14 cellular contexts compared by ENCODE assay signal in genomic region chr15:92897620-92898019, GRCh38. TPM values are rescaled to one million over a fixed set of nuclear protein-coding genes. Genes with fewer than 3 reads are reported as not detected.
DNase-seq lines count a peak whose midpoint lies in the region; ATAC-seq and TF ChIP-seq lines count a peak whose summit lies in the region.
"Had no signal": no experiment of that assay in that cellular context is flagged by ENCODE, and none has a peak within 500 bp of the region (broad histone marks: within the 10 kb centered on the region; RNA-seq: fewer than 3 reads in every experiment).

No MANE protein-coding gene starts in this region.

- CTCF ChIA-PET in CD4-positive, alpha-beta memory T cell (lab: Charles Lee; ENCODE audit: partially characterized antibody): interaction anchor here (1.0 to 1.6 kb wide), 4 partner anchors 9 to 100 kb away, joined by 3 to 5 read pairs (median 4); no protein-coding TSS in a partner anchor
- CTCF ChIA-PET in RWPE1 (lab: Yijun Ruan, JAX): no interaction called here

- DNase-seq in CD4-positive, alpha-beta memory T cell: no peak
- DNase-seq in HFFc6: no peak
- DNase-seq in activated naive CD8-positive, alpha-beta T cell treated with anti-CD3 and anti-CD28 coated beads, Interleukin-2, amount 10 ng/mL, durations not matched to agents 7 days and 5 days: no peak
- DNase-seq in GM13977 (ENCODE audit: low spot score): no peak
- no peak for DNase-seq in NCI-H524 treated with DMSO at 0.1 percent for 48 hours (lab: John Stamatoyannopoulos, UW)
- DNase-seq in RWPE1 (ENCODE audit: low spot score): no peak
- DNase-seq: activated CD4-positive, alpha-beta T cell treated with anti-CD3 and anti-CD28 coated beads, Interleukin-2, amount 50 U/mL, for 48 hours; activated naive CD4-positive, alpha-beta T cell treated with anti-CD3 and anti-CD28 coated beads, Interleukin-2, amount 10 ng/mL, durations not matched to agents 7 days and 5 days; DMS79; NCI-H1436; retina; testis had no signal

- peak overlapping the region in 5 of 7 donors; percentile 47 to 98 (median 74) for H3K27ac Mint-ChIP-seq in CD4-positive, alpha-beta memory T cell
- H3K27ac Mint-ChIP-seq in HFFc6 (peak overlapping the region; percentile 69), nephron (peak overlapping the region; percentile 15 to 48 (median 24))
- peak overlapping the region; percentile 67 for H3K27ac Mint-ChIP-seq in activated naive CD8-positive, alpha-beta T cell treated with anti-CD3 and anti-CD28 coated beads, Interleukin-2, amount 10 ng/mL, durations not matched to agents 7 days and 5 days

- intact Hi-C loops in CD4-positive, alpha-beta memory T cell (cut with micrococcal nuclease): no loop called here

- no peaks in the 10 kb centered on the region for H3K27me3 Mint-ChIP-seq in CD4-positive, alpha-beta memory T cell
- peaks cover 11% of the 10 kb centered on the region for H3K27me3 Mint-ChIP-seq in HFFc6 (ENCODE audit: insufficient read depth)
- no peaks in the 10 kb centered on the region for H3K27me3 Mint-ChIP-seq in activated naive CD8-positive, alpha-beta T cell treated with anti-CD3 and anti-CD28 coated beads, Interleukin-2, amount 10 ng/mL, durations not matched to agents 7 days and 5 days
- H3K27me3 Mint-ChIP-seq in nephron (ENCODE audit: low read depth): no peaks in the 10 kb centered on the region

- TF ChIP-seq CTCF in HFFc6 (IDR thresholded peaks at IDR 0.05): no peak
- TF ChIP-seq CTCF in nephron (IDR thresholded peaks at IDR 0.05; ENCODE audit: unreplicated experiment in 3 of 3): no peak
- TF ChIP-seq CTCF in GM13977 (IDR thresholded peaks at IDR 0.05; ENCODE audit: extremely low read depth, insufficient read depth, missing control alignments): no peak
- no peak for TF ChIP-seq CTCF in RWPE1 (conservative IDR thresholded peaks at IDR 0.05; ENCODE audit: low read depth)

- no peaks in the 10 kb centered on the region for H3K9me3 ChIP-seq in CD4-positive, alpha-beta memory T cell (ENCODE audit: control insufficient read depth in 1 of 2, low read length in 2 of 2)
- H3K9me3 ChIP-seq: testis had no signal

- in situ Hi-C loops in GM13977 (cut with MboI; ENCODE audit: low pct_unique_long_range_greater_than_20kb, low sequenced_read_pairs, unreplicated experiment): no loop called here

- peaks cover 58 to 81% of the 10 kb centered on the region in 2 donors for H3K36me3 Mint-ChIP-seq in CD4-positive, alpha-beta memory T cell
- H3K36me3 Mint-ChIP-seq in HFFc6 (ENCODE audit: low read depth) (peaks cover 84% of the 10 kb centered on the region), nephron (ENCODE audit: low read depth) (peaks cover 76% of the 10 kb centered on the region)
- H3K36me3 Mint-ChIP-seq in activated naive CD8-positive, alpha-beta T cell treated with anti-CD3 and anti-CD28 coated beads, Interleukin-2, amount 10 ng/mL, durations not matched to agents 7 days and 5 days: peaks cover 65% of the 10 kb centered on the region

- POLR2A ChIA-PET in CD4-positive, alpha-beta memory T cell (lab: Charles Lee; ENCODE audit: partially characterized antibody): interaction anchor here (1.0 to 22.9 kb wide), 9 partner anchors 9 to 100 kb away, joined by 3 to 1104 read pairs (median 30); no protein-coding TSS in a partner anchor
- POLR2A ChIA-PET in activated naive CD8-positive, alpha-beta T cell treated with anti-CD3 and anti-CD28 coated beads, Interleukin-2, amount 10 ng/mL, durations not matched to agents 7 days and 5 days (lab: Charles Lee): interaction anchor here (0.7 to 8.6 kb wide), 6 partner anchors 8 to 89 kb away, joined by 3 to 82 read pairs (median 6); no protein-coding TSS in a partner anchor
- POLR2A ChIA-PET in RWPE1 (lab: Yijun Ruan, JAX; ENCODE audit: low non-redundant PET): no interaction called here

- peaks cover 41 to 76% (median 59%) of the 10 kb centered on the region in 4 donors for H3K4me1 Mint-ChIP-seq in CD4-positive, alpha-beta memory T cell
- H3K4me1 Mint-ChIP-seq in HFFc6 (ENCODE audit: low read depth) (peaks cover 54% of the 10 kb centered on the region), nephron (peaks cover 33% of the 10 kb centered on the region)
- peaks cover 47% of the 10 kb centered on the region for H3K4me1 Mint-ChIP-seq in activated naive CD8-positive, alpha-beta T cell treated with anti-CD3 and anti-CD28 coated beads, Interleukin-2, amount 10 ng/mL, durations not matched to agents 7 days and 5 days

- no peak overlapping the region for H3K4me3 ChIP-seq in CD4-positive, alpha-beta memory T cell (ENCODE audit: low read length in 2 of 2)
- H3K4me3 ChIP-seq: BLaER1 treated with 17β-estradiol and CSF1 and Interleukin-3, amounts not matched to agents 10 nM and 100 nM; testis had no signal

- H3K9me3 Mint-ChIP-seq in CD4-positive, alpha-beta memory T cell: peaks cover 0 to 7% (median 0%) of the 10 kb centered on the region in 8 donors
- H3K9me3 Mint-ChIP-seq in HFFc6 (peaks cover 8% of the 10 kb centered on the region), nephron (no peaks in the 10 kb centered on the region)
- no peaks in the 10 kb centered on the region for H3K9me3 Mint-ChIP-seq in activated naive CD8-positive, alpha-beta T cell treated with anti-CD3 and anti-CD28 coated beads, Interleukin-2, amount 10 ng/mL, durations not matched to agents 7 days and 5 days

- no peak for ATAC-seq in activated naive CD8-positive, alpha-beta T cell treated with anti-CD3 and anti-CD28 coated beads, Interleukin-2, amount 10 ng/mL, durations not matched to agents 7 days and 5 days (ENCODE audit: low read depth)

- no peaks in the 10 kb centered on the region for H3K27me3 ChIP-seq in CD4-positive, alpha-beta memory T cell (ENCODE audit: insufficient read depth, low read length)
- H3K27me3 ChIP-seq: BLaER1 treated with 17β-estradiol and CSF1 and Interleukin-3, amounts not matched to agents 10 nM and 100 nM; testis had no signal

- peaks cover 47% of the 10 kb centered on the region for H3K36me3 ChIP-seq in CD4-positive, alpha-beta memory T cell (ENCODE audit: insufficient read depth, low read length)

- H3K4me1 ChIP-seq in CD4-positive, alpha-beta memory T cell (ENCODE audit: insufficient read depth, low read length): peaks cover 79% of the 10 kb centered on the region

- no peak overlapping the region for H3K27ac ChIP-seq in CD4-positive, alpha-beta memory T cell (ENCODE audit: low read depth, low read length)
- no peak overlapping the region for H3K27ac ChIP-seq in RWPE1

- peak overlapping the region in 7 of 8 donors; percentile 4 to 79 (median 43) for H3K4me3 Mint-ChIP-seq in CD4-positive, alpha-beta memory T cell
- no peak overlapping the region for H3K4me3 Mint-ChIP-seq in HFFc6
- peak overlapping the region; percentile 35 for H3K4me3 Mint-ChIP-seq in activated naive CD8-positive, alpha-beta T cell treated with anti-CD3 and anti-CD28 coated beads, Interleukin-2, amount 10 ng/mL, durations not matched to agents 7 days and 5 days
- peak overlapping the region in 2 of 3 experiments; percentile 35 to 48 for H3K4me3 Mint-ChIP-seq in nephron
- H3K4me3 Mint-ChIP-seq: activated naive CD4-positive, alpha-beta T cell treated with anti-CD3 and anti-CD28 coated beads, Interleukin-2, amount 10 ng/mL, durations not matched to agents 7 days and 5 days had no signal

RNA-seq across cellular contexts. Expression of gene CHD2, which starts 2.5 kb away (rescaled TPM):
- 100 to 1,000 TPM; 340 to 351 TPM for total RNA-seq in CD4-positive, alpha-beta memory T cell
- polyA plus RNA-seq in CD4-positive, alpha-beta memory T cell: 100 to 1,000 TPM in 1 of 2 donors, 10 to 100 TPM in 1; 28.4 to 108 TPM
- 10 to 100 TPM; 47.5 to 65.3 (median 57.2) TPM for total RNA-seq in HFFc6 (2021; fragmentation: NEBNext Ultra II Directional; extraction: Animal tissue kit (Norgen Biotek cat#: 25700))
- total RNA-seq in activated naive CD8-positive, alpha-beta T cell treated with anti-CD3 and anti-CD28 coated beads, Interleukin-2, amount 10 ng/mL, durations not matched to agents 7 days and 5 days: 100 to 1,000 TPM; 218 to 236 TPM

Comparison
In these comparisons a context has a peak if more than half of its experiments do, and no peak if none do; other contexts are left out.
1. H3K27ac Mint-ChIP-seq: peak in every context shown above with its lines; median percentile 74 in CD4-positive, alpha-beta memory T cell; 69 in HFFc6; 67 in activated naive CD8-positive, alpha-beta T cell treated with anti-CD3 and anti-CD28 coated beads, Interleukin-2, amount 10 ng/mL, durations not matched to agents 7 days and 5 days; 24 in nephron.